ENCODE assay signal across 9 cellular contexts in the genomic region with DNA sequence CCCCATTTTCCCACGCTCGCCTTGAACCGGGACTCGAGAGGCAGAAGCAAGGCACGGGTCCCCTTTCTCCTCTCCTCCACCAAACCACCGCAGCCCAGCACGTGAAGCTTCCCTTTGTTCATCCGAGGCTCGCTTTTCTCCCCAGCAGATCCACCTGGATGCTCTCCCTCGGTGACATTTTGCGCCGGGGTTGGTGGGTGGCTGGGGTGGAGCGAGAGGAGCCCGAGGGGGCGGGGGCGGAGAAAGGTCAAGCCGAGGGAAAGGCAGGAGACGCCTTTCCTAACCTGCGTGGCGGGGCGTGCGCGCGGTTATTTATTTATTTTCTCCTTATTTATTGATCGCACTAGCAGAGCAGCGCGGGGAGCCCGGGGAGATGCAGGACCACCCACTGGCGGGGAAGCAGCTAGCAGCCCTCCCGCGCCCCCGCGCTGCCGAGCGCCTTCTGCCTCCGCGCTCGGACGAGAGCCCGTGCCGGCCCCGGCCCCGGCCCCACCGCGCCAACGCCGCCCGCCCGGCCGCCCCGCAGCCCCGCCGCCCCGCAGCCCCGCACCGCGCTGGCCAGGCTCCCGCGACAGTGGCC. TPM values are rescaled to one million over a fixed set of nuclear protein-coding genes. Genes with fewer than 3 reads are reported as not detected.
DNase-seq lines count a peak whose midpoint lies in the region; ATAC-seq, FAIRE-seq and TF ChIP-seq lines count a peak whose summit lies in the region.
"Had no signal": no experiment of that assay in that cellular context is flagged by ENCODE, and none has a peak within 500 bp of the region (broad histone marks: within the 10 kb centered on the region; RNA-seq: fewer than 3 reads in every experiment).

A gene (plus strand): TSS at position 280 of the 580 bp plus-strand sequence.

- DNase-seq in G401 (ENCODE audit: low spot score) (peak; percentile 69), astrocyte (ENCODE audit: low read depth) (no peak), iPS-NIHi11 (ENCODE audit: low spot score) (peak; percentile 38), A172 (ENCODE audit: low spot score) (no peak), left lobe of liver (ENCODE audit: low spot score) (no peak)

- FAIRE-seq in astrocyte (lab: Jason Lieb, UNC), result no peak

- H3K36me3 ChIP-seq in HUES48 (ENCODE audit: control insufficient read depth, insufficient read depth, low read length), result peaks cover 4% of the 10 kb centered on the region; the same call in 1 of the 2 replicates
- H3K36me3 ChIP-seq in astrocyte (ENCODE audit: insufficient read depth, low read length), result no peaks in the 10 kb centered on the region
- H3K36me3 ChIP-seq in stomach smooth muscle (ENCODE audit: control insufficient read depth in 2 of 2, insufficient read depth in 2 of 2, low read length in 2 of 2), result no peaks in the 10 kb centered on the region

- peaks cover 22% of the 10 kb centered on the region for H3K27me3 Mint-ChIP-seq in astrocyte (ENCODE audit: low read depth, unreplicated experiment)

- peak within 1 kb of the TSS; percentile 99 for H3K4me2 ChIP-seq in astrocyte (ENCODE audit: low read length)

- peak within 1 kb of the TSS; percentile 87 for H2AFZ ChIP-seq in astrocyte (ENCODE audit: low read depth, low read length)

- H3K9me3 Mint-ChIP-seq in astrocyte (ENCODE audit: unreplicated experiment), result no peaks in the 10 kb centered on the region

- no peaks in the 10 kb centered on the region for H3K9me3 ChIP-seq in HUES48 (ENCODE audit: control insufficient read depth, insufficient read depth, low read length)
- H3K9me3 ChIP-seq in astrocyte (ENCODE audit: insufficient read depth, low read depth, low read length), result no peaks in the 10 kb centered on the region
- peaks cover 0 to 2% of the 10 kb centered on the region in 2 donors for H3K9me3 ChIP-seq in stomach smooth muscle (ENCODE audit: control insufficient read depth in 2 of 2, low read length in 2 of 2)

- H3K4me1 Mint-ChIP-seq in astrocyte (ENCODE audit: low read depth, unreplicated experiment), result peaks cover 2% of the 10 kb centered on the region

- ATAC-seq in GM21423 (IDR thresholded peaks at IDR 0.05; ENCODE audit: unreplicated experiment) (peak; percentile 34), left lobe of liver (no peak)

- peak within 1 kb of the TSS; percentile 95 for H3K4me3 Mint-ChIP-seq in astrocyte (ENCODE audit: unreplicated experiment)

- H3K27ac ChIP-seq in HUES48 (ENCODE audit: low read depth, low read length) (no peak within 1 kb of the TSS), astrocyte (ENCODE audit: low read depth, low read length) (no peak within 1 kb of the TSS), stomach smooth muscle (ENCODE audit: low read length) (no peak within 1 kb of the TSS)

- no peaks in the 10 kb centered on the region for H3K79me2 ChIP-seq in astrocyte (ENCODE audit: insufficient read depth, low read length)

- H3K9ac ChIP-seq in HUES48 (ENCODE audit: low read depth, low read length), result peak within 1 kb of the TSS; percentile 52
- peak within 1 kb of the TSS; percentile 66 for H3K9ac ChIP-seq in astrocyte (ENCODE audit: low read length)
- H3K9ac ChIP-seq in stomach smooth muscle (ENCODE audit: low read length in 2 of 2), result no peak within 1 kb of the TSS

- no peaks in the 10 kb centered on the region for H3K36me3 Mint-ChIP-seq in astrocyte (ENCODE audit: low read depth, unreplicated experiment)

- peak within 1 kb of the TSS; percentile 81 for H3K27ac Mint-ChIP-seq in astrocyte (ENCODE audit: unreplicated experiment)

- peak within 1 kb of the TSS; percentile 85 for H3K4me3 ChIP-seq in HUES48 (ENCODE audit: low read depth, low read length)
- H3K4me3 ChIP-seq in astrocyte (ENCODE audit: insufficient read depth, low read depth, low read length), result peak within 1 kb of the TSS; percentile 76
- H3K4me3 ChIP-seq in stomach smooth muscle (ENCODE audit: low read length in 2 of 2), result peak within 1 kb of the TSS; percentile 60 to 77

- no peaks in the 10 kb centered on the region for H4K20me1 ChIP-seq in astrocyte (ENCODE audit: insufficient read depth, low read length)

- peaks cover 17% of the 10 kb centered on the region for H3K27me3 ChIP-seq in HUES48 (ENCODE audit: control insufficient read depth, insufficient read depth, low read length)
- H3K27me3 ChIP-seq in astrocyte (ENCODE audit: insufficient read depth, low read length), result peaks cover 2% of the 10 kb centered on the region
- peaks cover 5 to 12% of the 10 kb centered on the region in 2 donors for H3K27me3 ChIP-seq in stomach smooth muscle (ENCODE audit: control insufficient read depth in 1 of 2, insufficient read depth in 2 of 2, low read length in 2 of 2)

- H3K4me1 ChIP-seq in HUES48 (ENCODE audit: control insufficient read depth, insufficient read depth, low read length) (peaks cover 15% of the 10 kb centered on the region), astrocyte (ENCODE audit: insufficient read depth, low read length) (peaks cover 4% of the 10 kb centered on the region), stomach smooth muscle (ENCODE audit: control insufficient read depth, insufficient read depth, low read length) (peaks cover 8% of the 10 kb centered on the region)

- TF ChIP-seq CTCF in astrocyte (IDR thresholded peaks at IDR 0.05; ENCODE audit: insufficient read depth, low read depth, low read length), result no peak

- in situ Hi-C loops in G401 (cut with HindIII; ENCODE audit: low sequenced_read_pairs), result no loop called here

RNA-seq across cellular contexts. Expression of the gene that starts here (rescaled TPM):
- total RNA-seq in G401 (2014; rRNA removed; shearing (Covaris generic)), result not detected in 2 replicates
- 0.24 and 0.30 TPM in 2 replicates for total RNA-seq in astrocyte
- total RNA-seq in A172 (2014; rRNA removed; shearing (Covaris generic)), result 0.02 and 0.53 TPM in 2 replicates
- 0.03 TPM for total RNA-seq in left lobe of liver
- total RNA-seq: RPMI7951 had no signal

Comparison
In these comparisons a context has a peak if more than half of its experiments do, and no peak if none do; other contexts are left out.
1. Peak in DNase-seq in G401; RNA of the gene not detected or under 1 TPM.
2. H3K9ac ChIP-seq: peak in HUES48 (single experiment) and astrocyte (single experiment); none in stomach smooth muscle (0 of 2).
3. Peak in every context shown above with its lines, with median percentiles within 50 percentile points of each other: H3K4me3 ChIP-seq.